Comparison of ENCODE assay signal across 8 cellular contexts in genomic region chr9:122122903-122123632, GRCh38. TPM values are rescaled to one million over a fixed set of nuclear protein-coding genes. Genes with fewer than 3 reads are reported as not detected.
DNase-seq lines count a peak whose midpoint lies in the region; ATAC-seq, FAIRE-seq and TF ChIP-seq lines count a peak whose summit lies in the region.

No MANE protein-coding gene starts in this region.

- DNase-seq in HUDEP-2 (lab: John Stamatoyannopoulos, UW; ENCODE audit: unreplicated experiment in 76 of 76) (peak in 60 of 76 experiments; percentile 9 to 75 (median 52)), RWPE2 (ENCODE audit: low spot score) (no peak), germinal center (ENCODE audit: low spot score) (peak; percentile 78), pons (ENCODE audit: low spot score) (peak; percentile 69), upper lobe of left lung (peak in 1 of 2 donors; percentile 65), GOT3 (lab: John Stamatoyannopoulos, UW) (no peak)
- DNase-seq in activated effector memory CD4-positive, alpha-beta T cell treated with Interleukin-2 at 50 U/mL for 16 hours, result peak; percentile 55

- H3K27ac ChIP-seq in RWPE2 (ENCODE audit: poor library complexity, severe bottlenecking) (no peak overlapping the region), upper lobe of left lung (no peak overlapping the region)

- TF ChIP-seq POLR2A in upper lobe of left lung (IDR thresholded peaks at IDR 0.05), result no peak

- peak; percentile 17 for FAIRE-seq in G401.6 (lab: Jason Lieb, UNC)

- H3K4me1 ChIP-seq in RWPE2 (ENCODE audit: insufficient read depth, poor library complexity, severe bottlenecking) (peaks cover 11% of the 10 kb centered on the region), upper lobe of left lung (peaks cover 15 to 35% (median 29%) of the 10 kb centered on the region in 4 donors)

- 30 to 31% methylated on average over 13 of the region's 13 CpGs for WGBS in upper lobe of left lung, 2 donors

- H3K9me3 ChIP-seq in RWPE2 (ENCODE audit: severe bottlenecking) (no peaks in the 10 kb centered on the region), upper lobe of left lung (no peaks in the 10 kb centered on the region)

- ATAC-seq in RWPE2 (ENCODE audit: low read depth) (no peak), upper lobe of left lung (ENCODE audit: low FRiP score in 2 of 2) (peak; percentile 52 to 62)

- TF ChIP-seq CTCF in RWPE2 (IDR thresholded peaks at IDR 0.05; ENCODE audit: poor library complexity, severe bottlenecking) (peak; percentile 79), upper lobe of left lung (IDR thresholded peaks at IDR 0.05) (peak; percentile 84 to 96 (median 92))

- TF ChIP-seq EP300 in upper lobe of left lung (IDR thresholded peaks at IDR 0.05), result no peak

- H3K27me3 ChIP-seq in RWPE2 (ENCODE audit: insufficient read depth, poor library complexity, severe bottlenecking) (no peaks in the 10 kb centered on the region), upper lobe of left lung (peaks cover 0 to 15% (median 6%) of the 10 kb centered on the region in 4 donors)

- no peaks in the 10 kb centered on the region for H3K36me3 ChIP-seq in RWPE2 (ENCODE audit: low read depth)
- H3K36me3 ChIP-seq in upper lobe of left lung, result no peaks in the 10 kb centered on the region

- H3K4me3 ChIP-seq in RWPE2 (ENCODE audit: severe bottlenecking), result no peak overlapping the region
- H3K4me3 ChIP-seq in upper lobe of left lung, result no peak overlapping the region

RNA-seq across cellular contexts. Expression of gene TTLL11, which starts 30.0 kb away (rescaled TPM):
- total RNA-seq in upper lobe of left lung, result 10 to 100 TPM in 5 of 6 donors, 1 to 10 TPM in 1; 6.8 to 18.9 (median 12.9) TPM

RNA-seq across cellular contexts. Expression of gene NDUFA8, which starts 36.5 kb away (rescaled TPM):
- total RNA-seq in upper lobe of left lung, result 10 to 100 TPM; 25.6 to 46.5 (median 35.5) TPM

RNA-seq across cellular contexts. Expression of gene MORN5, which starts 36.6 kb away (rescaled TPM):
- total RNA-seq in upper lobe of left lung, result 10 to 100 TPM in 3 of 6 donors, 1 to 10 TPM in 2, not detected in 1; 3.5 to 33.5 (median 10.5) TPM

Comparison
In these comparisons a context has a peak if more than half of its experiments do, and no peak if none do; other contexts are left out.
1. DNase-seq: peak in HUDEP-2 (60 of 76), activated effector memory CD4-positive, alpha-beta T cell treated with Interleukin-2 at 50 U/mL for 16 hours (single experiment), germinal center (single experiment) and pons (single experiment); none in RWPE2 (single experiment) and GOT3 (single experiment).